9 cellular contexts compared by ENCODE assay signal in the genomic region with DNA sequence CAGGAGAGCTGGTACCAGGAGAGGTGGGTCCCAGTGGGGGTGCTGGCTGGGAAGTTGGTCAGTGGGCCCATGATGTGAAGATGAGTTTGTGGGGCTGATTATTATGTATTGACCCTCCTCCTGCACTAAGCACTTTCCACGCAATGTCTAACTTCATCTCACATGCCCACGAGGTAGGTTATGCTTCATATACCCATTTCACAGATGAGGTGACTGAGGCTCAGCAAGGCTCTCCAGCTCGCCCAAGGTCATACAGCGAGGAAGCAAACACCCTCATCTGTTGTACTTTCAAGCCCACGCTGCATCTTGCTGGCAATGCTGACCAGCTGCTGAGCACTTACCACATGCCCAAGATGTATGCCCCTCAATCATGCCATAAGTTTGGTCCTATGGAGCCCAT.
"Had no signal": no experiment of that assay in that cellular context is flagged by ENCODE, and none has a peak within 500 bp of the region (broad histone marks: within the 10 kb centered on the region; RNA-seq: fewer than 3 reads in every experiment).

No MANE protein-coding gene starts in this region.

- H3K36me3 Mint-ChIP-seq: IgD-negative memory B cell had no signal

- H3K4me3 Mint-ChIP-seq: H9, IgD-negative memory B cell had no signal

- H2AFZ ChIP-seq: GM23248 had no signal

- H3K4me3 ChIP-seq: GM23248 had no signal

- DNase-seq: GM23248, GOT3, H9, HCEC 1CT, Karpas-422 had no signal

- H3K27ac ChIP-seq: GM23248, KMS-11 had no signal

- FAIRE-seq: H54, HTR-8/SVneo had no signal

- H3K9ac ChIP-seq: GM23248, KMS-11 had no signal

- H3K9me3 Mint-ChIP-seq: H9 had no signal

- H3K27ac Mint-ChIP-seq: H9, IgD-negative memory B cell had no signal

- H3K4me2 ChIP-seq: KMS-11 had no signal
